In genomic region chr19:46732172-46732938, GRCh38 we compare ENCODE assay signal across 12 cellular contexts. TPM values are rescaled to one million over a fixed set of nuclear protein-coding genes. Genes with fewer than 3 reads are reported as not detected.
DNase-seq lines count a peak whose midpoint lies in the region; ATAC-seq and TF ChIP-seq lines count a peak whose summit lies in the region.
"Had no signal": no experiment of that assay in that cellular context is flagged by ENCODE, and none has a peak within 500 bp of the region (broad histone marks: within the 10 kb centered on the region; RNA-seq: fewer than 3 reads in every experiment).

No MANE protein-coding gene starts in this region.

- H3K9me3 ChIP-seq in left ventricle myocardium inferior (replicated peaks), result no peaks in the 10 kb centered on the region
- no peaks in the 10 kb centered on the region for H3K9me3 ChIP-seq in right atrium auricular region
- H3K9me3 ChIP-seq in left lung, result no peaks in the 10 kb centered on the region
- H3K9me3 ChIP-seq in upper lobe of right lung, result no peaks in the 10 kb centered on the region
- H3K9me3 ChIP-seq in stomach, result no peaks in the 10 kb centered on the region

- TF ChIP-seq POLR2A in stomach (IDR thresholded peaks at IDR 0.05), result no peak

- H3K27me3 ChIP-seq in left ventricle myocardium inferior (ENCODE audit: low read depth), result no peaks in the 10 kb centered on the region
- H3K27me3 ChIP-seq in right atrium auricular region, result no peaks in the 10 kb centered on the region
- H3K27me3 ChIP-seq in left lung, result no peaks in the 10 kb centered on the region
- H3K27me3 ChIP-seq in upper lobe of right lung, result no peaks in the 10 kb centered on the region
- H3K27me3 ChIP-seq in stomach, result no peaks in the 10 kb centered on the region

- peak; percentile 38 for ATAC-seq in left lung
- peak; percentile 28 for ATAC-seq in upper lobe of right lung
- ATAC-seq in HG03342 (IDR thresholded peaks at IDR 0.05; ENCODE audit: unreplicated experiment), result no peak
- ATAC-seq in HG03354 (IDR thresholded peaks at IDR 0.05; ENCODE audit: poor library complexity, severe bottlenecking, unreplicated experiment), result no peak

- no peak for DNase-seq in left ventricle myocardium inferior
- no peak for DNase-seq in right atrium auricular region (ENCODE audit: low spot score)
- peak; percentile 50 for DNase-seq in amniotic epithelial cell (ENCODE audit: low read depth)
- no peak for DNase-seq in left lung
- DNase-seq in upper lobe of right lung, result peak; percentile 57
- no peak for DNase-seq in stomach
- DNase-seq: DND-41; NCI-H524 treated with DMSO at 0.1 percent for 48 hours; SHP77 treated with DMSO at 0.1 percent for 48 hours; stimulated activated CD8-positive, alpha-beta memory T cell treated with anti-CD3 and anti-CD28 coated beads, Interleukin-4, amount 100 ng/mL, for 48 hours had no signal

- H3K36me3 ChIP-seq in left ventricle myocardium inferior (peaks cover 84% of the 10 kb centered on the region), right atrium auricular region (peaks cover 76% of the 10 kb centered on the region), left lung (peaks cover 0 to 84% of the 10 kb centered on the region in 2 donors), upper lobe of right lung (peaks cover 84% of the 10 kb centered on the region), stomach (peaks cover 73 to 100% (median 99%) of the 10 kb centered on the region in 4 donors)

- 82 to 93% (median 83%) methylated on average over 26 to 28 of the region's 28 CpGs for WGBS in stomach, 5 donors

- intact Hi-C loops in left ventricle myocardium inferior (cut with micrococcal nuclease), result no loop called here
- intact Hi-C loops in left lung (cut with DNase I), result no loop called here
- intact Hi-C loops in upper lobe of right lung (cut with DNase I), result no loop called here
- intact Hi-C loops in stomach (cut with DNase I; ENCODE audit: low total_unique reads), result no loop called here

- no peak for TF ChIP-seq EP300 in stomach (IDR thresholded peaks at IDR 0.05)

- H3K4me3 ChIP-seq in left ventricle myocardium inferior (no peak overlapping the region), right atrium auricular region (no peak overlapping the region), left lung (no peak overlapping the region), upper lobe of right lung (no peak overlapping the region), stomach (no peak overlapping the region)

- peaks cover 51% of the 10 kb centered on the region for H3K4me1 ChIP-seq in left ventricle myocardium inferior
- peaks cover 0 to 46% of the 10 kb centered on the region in 2 donors for H3K4me1 ChIP-seq in right atrium auricular region
- peaks cover 6 to 97% of the 10 kb centered on the region in 2 donors for H3K4me1 ChIP-seq in left lung
- H3K4me1 ChIP-seq in upper lobe of right lung, result peaks cover 43% of the 10 kb centered on the region
- peaks cover 9 to 83% (median 31%) of the 10 kb centered on the region in 4 donors for H3K4me1 ChIP-seq in stomach

- no peak for TF ChIP-seq CTCF in left ventricle myocardium inferior (IDR thresholded peaks at IDR 0.05; ENCODE audit: borderline replicate concordance)
- no peak for TF ChIP-seq CTCF in right atrium auricular region (IDR thresholded peaks at IDR 0.05)
- TF ChIP-seq CTCF in left lung (IDR thresholded peaks at IDR 0.05), result no peak
- no peak for TF ChIP-seq CTCF in upper lobe of right lung (IDR thresholded peaks at IDR 0.05)
- TF ChIP-seq CTCF in stomach (IDR thresholded peaks at IDR 0.05), result no peak

- H3K27ac ChIP-seq in left ventricle myocardium inferior (replicated peaks), result peak overlapping the region; percentile 36
- no peak overlapping the region for H3K27ac ChIP-seq in right atrium auricular region
- peak overlapping the region in 1 of 2 donors; percentile 94 for H3K27ac ChIP-seq in left lung
- peak overlapping the region; percentile 11 for H3K27ac ChIP-seq in upper lobe of right lung
- H3K27ac ChIP-seq in stomach, result peak overlapping the region in 2 of 5 donors; percentile 49 to 59

RNA-seq across cellular contexts. Expression of gene FKRP, which starts 13.5 kb away (rescaled TPM):
- total RNA-seq in left ventricle myocardium inferior (15.6 TPM), right atrium auricular region (10 to 100 TPM; 20.3 to 23.8 TPM), left lung (10 to 100 TPM; 18.8 to 20.9 TPM), upper lobe of right lung (14.2 TPM), stomach (10 to 100 TPM in 4 of 5 donors, 1 to 10 TPM in 1; 8.8 to 76.3 (median 15.2) TPM)
- 1 to 10 TPM; 6.0 to 7.5 (median 6.5) TPM for polyA plus RNA-seq in stomach

RNA-seq across cellular contexts. Expression of gene STRN4, which starts 13.9 kb away (rescaled TPM):
- total RNA-seq in left ventricle myocardium inferior (52.7 TPM), right atrium auricular region (10 to 100 TPM; 46.6 to 65.4 TPM), left lung (10 to 100 TPM; 54.2 to 73.4 TPM), upper lobe of right lung (68.5 TPM), stomach (100 to 1,000 TPM in 2 of 5 donors, 10 to 100 TPM in 3; 48.1 to 373 (median 95.6) TPM)
- polyA plus RNA-seq in stomach, result 10 to 100 TPM; 37.1 to 43.1 (median 39.0) TPM

RNA-seq across cellular contexts. Expression of gene PRKD2, which starts 15.4 kb away (rescaled TPM):
- 7.9 TPM for total RNA-seq in left ventricle myocardium inferior
- total RNA-seq in right atrium auricular region, result 10 to 100 TPM in 1 of 2 donors, 1 to 10 TPM in 1; 8.6 to 19.2 TPM
- total RNA-seq in left lung, result 10 to 100 TPM; 37.8 to 48.5 TPM
- total RNA-seq in upper lobe of right lung, result 58.9 TPM
- 10 to 100 TPM in 4 of 5 donors, 1 to 10 TPM in 1; 7.0 to 40.8 (median 18.5) TPM for total RNA-seq in stomach
- 10 to 100 TPM; 26.5 to 50.6 (median 39.7) TPM for polyA plus RNA-seq in stomach

RNA-seq across cellular contexts. Expression of gene SLC1A5, which starts 56.0 kb away (rescaled TPM):
- total RNA-seq in left ventricle myocardium inferior, result 5.9 TPM
- 10 to 100 TPM; 21.2 to 42.6 TPM for total RNA-seq in right atrium auricular region
- total RNA-seq in left lung, result 100 to 1,000 TPM in 1 of 2 donors, 10 to 100 TPM in 1; 79.9 to 172 TPM
- 133 TPM for total RNA-seq in upper lobe of right lung
- total RNA-seq in stomach, result 10 to 100 TPM; 18.7 to 53.0 (median 27.7) TPM
- 100 to 1,000 TPM in 1 of 3 donors, 10 to 100 TPM in 2; 20.5 to 106 (median 35.1) TPM for polyA plus RNA-seq in stomach

Comparison
In these comparisons a context has a peak if more than half of its experiments do, and no peak if none do; other contexts are left out.
1. H3K27ac ChIP-seq: peak in left ventricle myocardium inferior (single experiment) and upper lobe of right lung (single experiment); none in right atrium auricular region (0 of 2).
2. DNase-seq: peak in amniotic epithelial cell (single experiment) and upper lobe of right lung (single experiment); none in left ventricle myocardium inferior (single experiment), right atrium auricular region (single experiment), left lung (0 of 2) and stomach (single experiment).
3. ATAC-seq: peak in left lung (single experiment) and upper lobe of right lung (single experiment); none in HG03342 (single experiment) and HG03354 (single experiment).